ENCODE assay signal across 17 cellular contexts in the genomic region with DNA sequence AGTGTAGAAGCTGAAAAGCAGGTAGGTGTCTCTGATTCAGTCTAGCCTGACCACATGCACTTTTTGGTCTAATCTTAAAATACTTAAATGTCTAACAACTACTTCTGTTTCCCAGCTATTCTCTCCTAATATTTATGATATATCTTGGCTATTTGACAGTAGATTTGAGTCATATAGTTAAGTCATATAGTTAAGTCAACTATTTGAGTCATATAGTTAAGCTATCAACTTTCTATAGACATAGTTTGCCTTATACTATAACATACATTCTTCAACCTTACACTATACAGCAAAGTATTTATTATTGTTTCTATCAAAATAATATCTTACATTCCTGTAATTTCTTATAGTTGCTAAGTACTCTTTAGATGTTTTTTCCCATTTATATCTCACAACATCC.
"Had no signal": no experiment of that assay in that cellular context is flagged by ENCODE, and none has a peak within 500 bp of the region (broad histone marks: within the 10 kb centered on the region; RNA-seq: fewer than 3 reads in every experiment).

No MANE protein-coding gene starts in this region.

- FAIRE-seq: endometrium, frontal cortex had no signal

- H3K9me3 Mint-ChIP-seq: naive thymus-derived CD8-positive, alpha-beta T cell; stimulated activated naive B cell treated with anti-CD40 and anti-IgM and Interleukin-4, amounts not matched to agents 10 μg/mL and 1 μg/mL and 100 μg/mL, for 72 hours; stimulated activated naive CD8-positive, alpha-beta T cell treated with anti-CD3 and anti-CD28 coated beads, Interleukin-15, amount 100 ng/mL, for 72 hours had no signal

- H3K36me3 Mint-ChIP-seq: naive thymus-derived CD8-positive, alpha-beta T cell had no signal

- H3K4me3 Mint-ChIP-seq: naive thymus-derived CD8-positive, alpha-beta T cell; stimulated activated naive B cell treated with anti-CD40 and anti-IgM and Interleukin-4, amounts not matched to agents 10 μg/mL and 1 μg/mL and 100 μg/mL, for 72 hours; stimulated activated naive CD8-positive, alpha-beta T cell treated with anti-CD3 and anti-CD28 coated beads, Interleukin-15, amount 100 ng/mL, for 72 hours had no signal

- H3K27me3 Mint-ChIP-seq: naive thymus-derived CD8-positive, alpha-beta T cell; stimulated activated naive CD8-positive, alpha-beta T cell treated with anti-CD3 and anti-CD28 coated beads, Interleukin-15, amount 100 ng/mL, for 72 hours had no signal

- H3K27me3 ChIP-seq: heart left ventricle, spleen, testis, tibial nerve had no signal

- H3K36me3 ChIP-seq: heart left ventricle, spleen, tibial nerve had no signal

- ATAC-seq: heart left ventricle; naive thymus-derived CD8-positive, alpha-beta T cell; sciatic nerve; stimulated activated naive B cell treated with anti-CD40 and anti-IgM and Interleukin-4, amounts not matched to agents 10 μg/mL and 1 μg/mL and 100 μg/mL, for 72 hours; stimulated activated naive CD8-positive, alpha-beta T cell treated with anti-CD3 and anti-CD28 coated beads, Interleukin-15, amount 100 ng/mL, for 72 hours had no signal

- H3K27ac ChIP-seq: heart left ventricle, spleen, testis, tibial nerve had no signal

- H3K4me3 ChIP-seq: heart left ventricle, spleen, testis, tibial nerve had no signal

- H3K9me3 ChIP-seq: heart left ventricle, spleen, testis, tibial nerve had no signal

- DNase-seq: effector memory CD4-positive, alpha-beta T cell; heart left ventricle; hippocampal formation; kidney glomerular epithelial cell; naive thymus-derived CD8-positive, alpha-beta T cell; posterior cingulate gyrus; spleen; stimulated activated CD4-positive, alpha-beta T cell treated with anti-CD3 and anti-CD28 coated beads, Interleukin-15, amount 100 ng/mL, for 24 hours; stimulated activated CD4-positive, alpha-beta T cell treated with anti-CD3 and anti-CD28 coated beads, Interleukin-1b, Interleukin-23, amount 100 ng/mL, for 48 hours; stimulated activated CD4-positive, alpha-beta T cell treated with anti-CD3 and anti-CD28 coated beads, Interleukin-4, amount 100 ng/mL, for 4 hours; stimulated activated naive B cell treated with anti-CD40 and anti-IgM and Interleukin-4, amounts not matched to agents 10 μg/mL and 1 μg/mL and 100 μg/mL, for 72 hours; stimulated activated naive CD8-positive, alpha-beta T cell treated with anti-CD3 and anti-CD28 coated beads, Interleukin-15, amount 100 ng/mL, for 72 hours; testis had no signal

- H3K27ac Mint-ChIP-seq: naive thymus-derived CD8-positive, alpha-beta T cell; stimulated activated naive B cell treated with anti-CD40 and anti-IgM and Interleukin-4, amounts not matched to agents 10 μg/mL and 1 μg/mL and 100 μg/mL, for 72 hours; stimulated activated naive CD8-positive, alpha-beta T cell treated with anti-CD3 and anti-CD28 coated beads, Interleukin-15, amount 100 ng/mL, for 72 hours had no signal
